9 cellular contexts compared by ENCODE assay signal in genomic region chr22:21102659-21103267, GRCh38. TPM values are rescaled to one million over a fixed set of nuclear protein-coding genes. Genes with fewer than 3 reads are reported as not detected.
DNase-seq lines count a peak whose midpoint lies in the region; ATAC-seq, FAIRE-seq and TF ChIP-seq lines count a peak whose summit lies in the region.
"Had no signal": no experiment of that assay in that cellular context is flagged by ENCODE, and none has a peak within 500 bp of the region (broad histone marks: within the 10 kb centered on the region; RNA-seq: fewer than 3 reads in every experiment).

No MANE protein-coding gene starts in this region.

- no peak for ATAC-seq in HG02884 (IDR thresholded peaks at IDR 0.05; ENCODE audit: unreplicated experiment)

- no peak for TF ChIP-seq EP300 in SK-N-SH (IDR thresholded peaks at IDR 0.05; ENCODE audit: borderline replicate concordance in 1 of 2, low read depth in 1 of 2, low read length in 1 of 2)

- H3K36me3 ChIP-seq in SK-N-SH (replicated peaks in 1 of 2; ENCODE audit: control insufficient read depth in 1 of 2, insufficient read depth in 2 of 2, low read length in 1 of 2), result no peaks in the 10 kb centered on the region
- H3K36me3 ChIP-seq in cardiac muscle cell, result no peaks in the 10 kb centered on the region

- POLR2A ChIA-PET in SK-N-SH (lab: Yijun Ruan, JAX), result no interaction called here

- H3K27me3 ChIP-seq in SK-N-SH (ENCODE audit: insufficient read depth) (no peaks in the 10 kb centered on the region; the same call in 1 of the 2 replicates), cardiac muscle cell (no peaks in the 10 kb centered on the region)

- no peaks in the 10 kb centered on the region for H4K20me1 ChIP-seq in SK-N-SH (ENCODE audit: insufficient read depth)

- H3K9ac ChIP-seq in SK-N-SH, result no peak overlapping the region

- H3K9me3 ChIP-seq in SK-N-SH (no peaks in the 10 kb centered on the region), cardiac muscle cell (ENCODE audit: low read depth) (no peaks in the 10 kb centered on the region)

- peak overlapping the region; percentile 69 for H3K4me2 ChIP-seq in SK-N-SH

- H3K9me2 ChIP-seq in SK-N-SH, result no peaks in the 10 kb centered on the region

- no peaks in the 10 kb centered on the region for H3K36me3 Mint-ChIP-seq in progenitor cell of endocrine pancreas (ENCODE audit: insufficient read depth)

- H3K4me3 ChIP-seq in SK-N-SH (ENCODE audit: low read depth in 2 of 2, low read length in 1 of 2), result peak overlapping the region; percentile 30 to 51; a peak in 2 of 4 replicates
- no peak overlapping the region for H3K4me3 ChIP-seq in cardiac muscle cell

- peak; percentile 82 for TF ChIP-seq CTCF in SK-N-SH (IDR thresholded peaks at IDR 0.05)
- TF ChIP-seq CTCF in cardiac muscle cell (IDR thresholded peaks at IDR 0.05; ENCODE audit: low read depth, low read length), result peak; percentile 85
- TF ChIP-seq CTCF in progenitor cell of endocrine pancreas (IDR thresholded peaks at IDR 0.05; ENCODE audit: unreplicated experiment), result peak; percentile 93

- peaks cover 12% of the 10 kb centered on the region for H3F3A ChIP-seq in SK-N-SH (replicated peaks; ENCODE audit: insufficient read depth)

- H3K4me1 ChIP-seq in SK-N-SH (ENCODE audit: control insufficient read depth in 1 of 2, insufficient read depth in 2 of 2, low read depth in 1 of 2, low read length in 1 of 2) (peaks cover 8 to 11% of the 10 kb centered on the region in 2 experiments; a peak in 2 of 4 replicates), cardiac muscle cell (ENCODE audit: low read depth) (no peaks in the 10 kb centered on the region)

- H3K27ac ChIP-seq in SK-N-SH (ENCODE audit: low read depth in 2 of 2, low read length in 1 of 2), result no peak overlapping the region
- no peak overlapping the region for H3K27ac ChIP-seq in cardiac muscle cell

- DNase-seq in G401 (ENCODE audit: low spot score) (peak; percentile 91), LoVo (ENCODE audit: low spot score) (peak; percentile 47), SK-N-SH (peak; percentile 88), cardiac muscle cell (ENCODE audit: low read depth in 1 of 2, low spot score in 1 of 2) (peak; percentile 70 to 86), progenitor cell of endocrine pancreas (ENCODE audit: low spot score, unreplicated experiment) (peak; percentile 87), urothelium cell line (ENCODE audit: low spot score) (peak; percentile 73)
- peak; percentile 80 for DNase-seq in activated naive CD4-positive, alpha-beta T cell treated with anti-CD3 and anti-CD28 coated beads, Interleukin-2, amount 50 U/mL, for 16 hours

- no peaks in the 10 kb centered on the region for H3K79me2 ChIP-seq in SK-N-SH (ENCODE audit: insufficient read depth)

- no peak overlapping the region for H2AFZ ChIP-seq in SK-N-SH (ENCODE audit: low read depth)

- H3K9me3 Mint-ChIP-seq in progenitor cell of endocrine pancreas (ENCODE audit: low read depth), result no peaks in the 10 kb centered on the region

- TF ChIP-seq RAD21 in SK-N-SH (IDR thresholded peaks at IDR 0.05; ENCODE audit: low read length), result peak; percentile 63

- peaks cover 2% of the 10 kb centered on the region for H3K4me1 Mint-ChIP-seq in progenitor cell of endocrine pancreas (ENCODE audit: low read depth)

- CTCF ChIA-PET in SK-N-SH (lab: Yijun Ruan, JAX), result interaction anchor here (0.5 to 2.1 kb wide), 33 partner anchors 10 to 329 kb away, joined by 3 to 15 read pairs (median 4); partner anchors contain the start of gene THAP7

- WGBS in SK-N-SH (ENCODE audit: low lambda C conversion rate), result 2% methylated on average over 14 of the region's 17 CpGs

- peaks cover 32% of the 10 kb centered on the region for H3K27me3 Mint-ChIP-seq in progenitor cell of endocrine pancreas

- no peak overlapping the region for H3K4me3 Mint-ChIP-seq in progenitor cell of endocrine pancreas (ENCODE audit: low read depth)

- H3K27ac Mint-ChIP-seq in progenitor cell of endocrine pancreas, result no peak overlapping the region

- in situ Hi-C loops in G401 (cut with HindIII; ENCODE audit: low sequenced_read_pairs), result no loop called here

- FAIRE-seq in urothelium cell line (lab: Jason Lieb, UNC), result peak; percentile 63
- FAIRE-seq: islet of Langerhans had no signal

TF ChIP-seq in SK-N-SH, 30 proteins besides CTCF, POLR2A, EP300 and RAD21:
- peak; percentile 57 for TF ChIP-seq SMC3 (IDR thresholded peaks at IDR 0.05; ENCODE audit: low read depth, low read length)
- TF ChIP-seq MAX (IDR thresholded peaks at IDR 0.05; ENCODE audit: low read depth), result peak; percentile 68
- TF ChIP-seq FOSL2 (IDR thresholded peaks at IDR 0.05; ENCODE audit: borderline replicate concordance, low read depth), result no peak
- no peak for TF ChIP-seq GABPA (IDR thresholded peaks at IDR 0.05; ENCODE audit: low read depth)
- TF ChIP-seq MXI1 (IDR thresholded peaks at IDR 0.05; ENCODE audit: low read depth, low read length), result peak; percentile 60
- peak; percentile 24; the same call in 1 of the 2 replicates for TF ChIP-seq RCOR1 (IDR thresholded peaks at IDR 0.05; ENCODE audit: low read length)
- TF ChIP-seq FOXJ3 (CRISPR knock-in tag; IDR thresholded peaks at IDR 0.05), result no peak
TF ChIP-seq in SK-N-SH: peak in this region for 4.

RNA-seq across cellular contexts. Expression of gene LRRC74B, which starts 57.0 kb away (rescaled TPM):
- total RNA-seq in G401 (2014; rRNA removed; shearing (Covaris generic)), result not detected in 2 replicates
- polyA plus RNA-seq in SK-N-SH (2012; rRNA removed) (0.02 and 0.03 TPM in 2 replicates), cardiac muscle cell (1.2 TPM in 1 of 2 replicates, not detected in the other)
- not detected in 2 replicates for polyA plus RNA-seq in SK-N-SH (2012; cell fraction: cytosol; rRNA removed)
- 0.18 and 0.22 TPM in 2 replicates for polyA plus RNA-seq in SK-N-SH (2012; cell fraction: nucleus; rRNA removed)
- total RNA-seq in cardiac muscle cell (0.12 TPM in 1 of 2 replicates, not detected in the other), progenitor cell of endocrine pancreas (0.40 and 0.72 TPM in 2 replicates)
